1 cellular context compared by ENCODE assay signal in genomic region chr3:19970289-19970688, GRCh38.
TF ChIP-seq lines count a peak whose summit lies in the region.

No MANE protein-coding gene starts in this region.

TF ChIP-seq in K562, 482 proteins besides CTCF, POLR2A, EP300 and RAD21:
- TF ChIP-seq ZNF551 (CRISPR knock-in tag; IDR thresholded peaks at IDR 0.05) (no peak), GATAD2B (IDR thresholded peaks at IDR 0.05; ENCODE audit: borderline replicate concordance) (no peak), PBX2 (CRISPR knock-in tag; IDR thresholded peaks at IDR 0.05; ENCODE audit: low read depth) (no peak), PBX2 (tag; conservative IDR thresholded peaks at IDR 0.05; ENCODE audit: low read depth) (peak; percentile 58; the same call in 1 of the 2 replicates), E2F3 (CRISPR knock-in tag; IDR thresholded peaks at IDR 0.05) (no peak)
TF ChIP-seq in K562: peak in this region for 1.
